ENCODE assay signal across 18 cellular contexts in the genomic region with DNA sequence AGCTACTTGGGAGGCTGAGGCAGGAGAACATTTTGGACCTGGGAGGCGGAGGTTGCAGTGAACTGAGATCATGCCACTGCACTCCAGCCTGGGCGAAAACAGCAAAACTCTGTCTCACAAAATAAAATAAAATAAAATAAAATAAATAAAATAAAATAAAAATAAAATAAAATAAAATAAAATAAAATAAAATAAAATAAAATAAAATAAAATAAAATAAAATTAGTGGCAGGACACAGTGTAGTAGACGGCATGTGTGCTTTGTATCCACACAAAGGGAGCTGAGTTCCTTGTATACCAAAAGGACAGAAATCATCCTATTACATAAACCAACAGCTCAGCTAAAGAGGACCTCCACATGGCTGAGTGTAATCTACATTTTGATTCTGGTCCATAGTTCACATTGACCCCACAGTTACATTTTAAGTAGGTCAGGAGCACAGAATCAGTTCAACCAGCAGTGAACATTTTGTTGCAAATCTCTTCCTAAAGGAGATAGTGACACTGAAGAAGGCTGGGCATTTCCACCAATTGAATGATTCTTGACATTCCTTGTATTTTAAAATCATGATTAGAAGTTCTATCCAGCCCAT.
DNase-seq lines count a peak whose midpoint lies in the region; ATAC-seq, FAIRE-seq and TF ChIP-seq lines count a peak whose summit lies in the region.
"Had no signal": no experiment of that assay in that cellular context is flagged by ENCODE, and none has a peak within 500 bp of the region (broad histone marks: within the 10 kb centered on the region; RNA-seq: fewer than 3 reads in every experiment).

No MANE protein-coding gene starts in this region.

- no peak overlapping the region for H4K8ac ChIP-seq in mesenchymal stem cell (ENCODE audit: low read length)

- H3K4me3 ChIP-seq in mesenchymal stem cell (ENCODE audit: insufficient read depth in 1 of 2, low read depth in 1 of 2, low read length in 2 of 2): no peak overlapping the region
- H3K4me3 ChIP-seq: BLaER1 treated with 17β-estradiol and CSF1 and Interleukin-3, amounts not matched to agents 10 nM and 100 nM had no signal

- H2AFZ ChIP-seq in mesenchymal stem cell (ENCODE audit: low read depth, low read length): no peak overlapping the region

- no peak overlapping the region for H3K23ac ChIP-seq in mesenchymal stem cell (ENCODE audit: low read length in 2 of 2)

- H3K36me3 ChIP-seq in mesenchymal stem cell (ENCODE audit: control insufficient read depth in 1 of 2, insufficient read depth in 2 of 2, low read depth in 1 of 2, low read length in 2 of 2): peaks cover 0 to 2% of the 10 kb centered on the region in 2 experiments

- no peak overlapping the region for H3K18ac ChIP-seq in mesenchymal stem cell (ENCODE audit: low read depth in 1 of 2, low read length in 2 of 2)

- no peaks in the 10 kb centered on the region for H3K36me3 Mint-ChIP-seq in WTC11
- H3K36me3 Mint-ChIP-seq in naive thymus-derived CD8-positive, alpha-beta T cell: peaks cover 0 to 11% (median 3%) of the 10 kb centered on the region in 3 donors

- H2BK5ac ChIP-seq in mesenchymal stem cell (ENCODE audit: low read depth, low read length, poor library complexity, severe bottlenecking): no peak overlapping the region

- peaks cover 2% of the 10 kb centered on the region for H3K4me1 ChIP-seq in mesenchymal stem cell (ENCODE audit: control insufficient read depth, insufficient read depth, low read depth, low read length)

- no peak overlapping the region for H2BK15ac ChIP-seq in mesenchymal stem cell (ENCODE audit: low read depth, poor library complexity, severe bottlenecking)

- H3K27me3 Mint-ChIP-seq in WTC11 (ENCODE audit: low read depth): no peaks in the 10 kb centered on the region
- no peaks in the 10 kb centered on the region for H3K27me3 Mint-ChIP-seq in naive thymus-derived CD8-positive, alpha-beta T cell
- H3K27me3 Mint-ChIP-seq: B cell had no signal

- no peak overlapping the region for H2BK120ac ChIP-seq in mesenchymal stem cell (ENCODE audit: low read depth, low read length)

- H3K9ac ChIP-seq in mesenchymal stem cell (ENCODE audit: low read length): peak overlapping the region; percentile 1
- H3K9ac ChIP-seq: BLaER1 treated with 17β-estradiol and CSF1 and Interleukin-3, amounts not matched to agents 10 nM and 100 nM had no signal

- no peaks in the 10 kb centered on the region for H3K9me3 ChIP-seq in mesenchymal stem cell (ENCODE audit: control insufficient read depth, low read length)
- H3K9me3 ChIP-seq: BLaER1 treated with 17β-estradiol and CSF1 and Interleukin-3, amounts not matched to agents 10 nM and 100 nM had no signal

- no peak overlapping the region for H3K4me2 ChIP-seq in mesenchymal stem cell (ENCODE audit: low read length, poor library complexity, severe bottlenecking)

- no peak for TF ChIP-seq CTCF in WTC11 (IDR thresholded peaks at IDR 0.05)

- H3K79me1 ChIP-seq in mesenchymal stem cell (replicated peaks; ENCODE audit: low read length, poor library complexity, severe bottlenecking): no peaks in the 10 kb centered on the region

- no peak overlapping the region for H3K14ac ChIP-seq in mesenchymal stem cell (ENCODE audit: low read length in 2 of 2)

- H3K4me1 Mint-ChIP-seq in WTC11: peaks cover 18% of the 10 kb centered on the region
- peaks cover 0 to 4% (median 0%) of the 10 kb centered on the region in 4 donors for H3K4me1 Mint-ChIP-seq in naive thymus-derived CD8-positive, alpha-beta T cell

- H3K27me3 ChIP-seq in mesenchymal stem cell (ENCODE audit: control insufficient read depth in 1 of 2, insufficient read depth in 1 of 2, low read length in 2 of 2): no peaks in the 10 kb centered on the region
- H3K27me3 ChIP-seq: BLaER1 treated with 17β-estradiol and CSF1 and Interleukin-3, amounts not matched to agents 10 nM and 100 nM had no signal

- no peak overlapping the region for H3K4me3 Mint-ChIP-seq in WTC11
- H3K4me3 Mint-ChIP-seq in naive thymus-derived CD8-positive, alpha-beta T cell: no peak overlapping the region
- H3K4me3 Mint-ChIP-seq: B cell; CD8-positive, alpha-beta T cell; HFFc6 had no signal

- H4K91ac ChIP-seq in mesenchymal stem cell (ENCODE audit: low read length): no peak overlapping the region

- WGBS in mesenchymal stem cell: 100% methylated on average over 2 of the region's 3 CpGs

- FAIRE-seq in GM12892 (lab: Jason Lieb, UNC): peak; percentile 36
- FAIRE-seq: G401.6, HTR-8/SVneo had no signal

- no peak overlapping the region for H2AK5ac ChIP-seq in mesenchymal stem cell (ENCODE audit: low read length, severe bottlenecking)

- CTCF ChIA-PET in WTC11 (lab: Charles Lee): interaction anchor here (2.6 kb wide), 1 partner anchor 150 kb away, joined by 17 read pairs; the partner anchor contains the start of gene MAP3K5

- H2BK12ac ChIP-seq in mesenchymal stem cell (ENCODE audit: low read length in 2 of 2): no peak overlapping the region

- ATAC-seq in WTC11: no peak
- no peak for ATAC-seq in naive thymus-derived CD8-positive, alpha-beta T cell
- ATAC-seq: CD8-positive, alpha-beta T cell; HCT116 had no signal

- POLR2A ChIA-PET in WTC11 (lab: Charles Lee): no interaction called here
- POLR2A ChIA-PET in naive thymus-derived CD8-positive, alpha-beta T cell (lab: Charles Lee): interaction anchor here (1.2 kb wide), 1 partner anchor 150 kb away, joined by 3 read pairs; the partner anchor contains the start of gene MAP3K5

- no peak overlapping the region for H3K27ac ChIP-seq in mesenchymal stem cell (ENCODE audit: low read length, poor library complexity, severe bottlenecking)
- H3K27ac ChIP-seq: BLaER1 treated with 17β-estradiol and CSF1 and Interleukin-3, amounts not matched to agents 10 nM and 100 nM had no signal

- no peak for TF ChIP-seq POLR2A in GM12892 (IDR thresholded peaks at IDR 0.05; ENCODE audit: low read depth, low read length)

- H3K9me3 Mint-ChIP-seq in WTC11: no peaks in the 10 kb centered on the region
- no peaks in the 10 kb centered on the region for H3K9me3 Mint-ChIP-seq in naive thymus-derived CD8-positive, alpha-beta T cell
- H3K9me3 Mint-ChIP-seq: CD8-positive, alpha-beta T cell; HFFc6 had no signal

- H3K27ac Mint-ChIP-seq in WTC11: no peak overlapping the region
- H3K27ac Mint-ChIP-seq in naive thymus-derived CD8-positive, alpha-beta T cell: no peak overlapping the region
- H3K27ac Mint-ChIP-seq: B cell; CD8-positive, alpha-beta T cell; HFFc6 had no signal

- H3K4ac ChIP-seq in mesenchymal stem cell (ENCODE audit: low read depth in 1 of 2, low read length in 2 of 2): no peak overlapping the region

- DNase-seq in GM12892 (ENCODE audit: insufficient read length) (no peak), WTC11 (ENCODE audit: low spot score) (no peak), mesenchymal stem cell (no peak), SHP77 (lab: John Stamatoyannopoulos, UW) (no peak), activated gamma-delta T cell treated with Interleukin-2 at 50 U/mL for 16 hours (no peak)
- DNase-seq in naive thymus-derived CD8-positive, alpha-beta T cell: no peak
- DNase-seq: Calu3; CD8-positive, alpha-beta T cell; DND-41; EL; GOT3; H7; HFFc6 had no signal

TF ChIP-seq in WTC11, 78 proteins besides CTCF, POLR2A, EP300 and RAD21:
- TF ChIP-seq, protein P1, sequence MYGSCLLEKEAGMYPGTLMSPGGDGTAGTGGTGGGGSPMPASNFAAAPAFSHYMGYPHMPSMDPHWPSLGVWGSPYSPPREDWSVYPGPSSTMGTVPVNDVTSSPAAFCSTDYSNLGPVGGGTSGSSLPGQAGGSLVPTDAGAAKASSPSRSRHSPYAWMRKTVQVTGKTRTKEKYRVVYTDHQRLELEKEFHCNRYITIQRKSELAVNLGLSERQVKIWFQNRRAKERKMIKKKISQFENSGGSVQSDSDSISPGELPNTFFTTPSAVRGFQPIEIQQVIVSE (CRISPR knock-in tag; IDR thresholded peaks at IDR 0.05; ENCODE audit: borderline replicate concordance): no peak
- peak; percentile 99 for TF ChIP-seq HMGA2 (CRISPR knock-in tag; IDR thresholded peaks at IDR 0.05)
